19 cellular contexts compared by ENCODE assay signal in genomic region chr12:30700216-30700900, GRCh38. TPM values are rescaled to one million over a fixed set of nuclear protein-coding genes. Genes with fewer than 3 reads are reported as not detected.
DNase-seq lines count a peak whose midpoint lies in the region; ATAC-seq, FAIRE-seq and TF ChIP-seq lines count a peak whose summit lies in the region.
"Had no signal": no experiment of that assay in that cellular context is flagged by ENCODE, and none has a peak within 500 bp of the region (broad histone marks: within the 10 kb centered on the region; RNA-seq: fewer than 3 reads in every experiment).

No MANE protein-coding gene starts in this region.

- H3K79me2 ChIP-seq in HepG2 (ENCODE audit: insufficient read depth, low read length) (peaks cover 2% of the 10 kb centered on the region), mammary epithelial cell (ENCODE audit: insufficient read depth, low read length) (peaks cover 4% of the 10 kb centered on the region)

- H3K36me3 ChIP-seq in HepG2 (replicated peaks in 1 of 2; ENCODE audit: control insufficient read depth in 1 of 2, insufficient read depth in 2 of 2, low read length in 2 of 2): no peaks in the 10 kb centered on the region
- H3K36me3 ChIP-seq in right lobe of liver: no peaks in the 10 kb centered on the region
- no peaks in the 10 kb centered on the region for H3K36me3 ChIP-seq in mammary epithelial cell (ENCODE audit: insufficient read depth, low read length)

- no peak for FAIRE-seq in HepG2 (lab: Jason Lieb, UNC)
- FAIRE-seq: GM12878, GM18507 had no signal

- H2AFZ ChIP-seq in HepG2 (ENCODE audit: low read length): no peak overlapping the region
- H2AFZ ChIP-seq in mammary epithelial cell (ENCODE audit: low read depth, low read length): no peak overlapping the region

- H4K20me1 ChIP-seq in HepG2 (ENCODE audit: insufficient read depth, low read length) (no peaks in the 10 kb centered on the region), mammary epithelial cell (ENCODE audit: insufficient read depth, low read length) (no peaks in the 10 kb centered on the region)

- WGBS in HepG2 (ENCODE audit: low lambda C conversion rate): 45% methylated on average over 6 of the region's 6 CpGs
- 67% methylated on average over 6 of the region's 6 CpGs for WGBS in right lobe of liver (ENCODE audit: insufficient coverage, low coverage, low lambda C conversion rate, missing lambda C conversion rate)
- 84% methylated on average over 6 of the region's 6 CpGs for WGBS in mammary epithelial cell (ENCODE audit: low coverage, missing lambda C conversion rate)

- dilution Hi-C loops in mammary epithelial cell (cut with HindIII; ENCODE audit: low sequenced_read_pairs): no loop called here

- CTCF ChIA-PET in HepG2 (lab: Yijun Ruan, JAX; ENCODE audit: low intra/inter-chr PET ratio, low total read pairs): no interaction called here
- CTCF ChIA-PET in mammary epithelial cell (lab: Charles Lee; ENCODE audit: low non-redundant PET): no interaction called here

- TF ChIP-seq CTCF in HepG2 (CRISPR knock-in tag; IDR thresholded peaks at IDR 0.05) (no peak), right lobe of liver (IDR thresholded peaks at IDR 0.05) (no peak), cardiac fibroblast (IDR thresholded peaks at IDR 0.05; ENCODE audit: low read depth, low read length) (no peak), mammary epithelial cell (conservative IDR thresholded peaks at IDR 0.05 in 1 of 2, IDR thresholded peaks at IDR 0.05 in 1 of 2; ENCODE audit: extremely low read depth in 1 of 2, insufficient read depth in 1 of 2, low read depth in 1 of 2, low read length in 2 of 2) (no peak), coronary artery (IDR thresholded peaks at IDR 0.05) (no peak)

- TF ChIP-seq POLR2A in HepG2 (IDR thresholded peaks at IDR 0.05; ENCODE audit: insufficient read depth in 1 of 2, low read depth in 2 of 2, low read length in 2 of 2) (no peak), right lobe of liver (IDR thresholded peaks at IDR 0.05) (no peak)

- H3K4me2 ChIP-seq in HepG2 (ENCODE audit: low read depth, low read length): no peak overlapping the region
- no peak overlapping the region for H3K4me2 ChIP-seq in mammary epithelial cell (ENCODE audit: insufficient read depth, low read depth, low read length)

- TF ChIP-seq RAD21 in HepG2 (CRISPR knock-in tag; IDR thresholded peaks at IDR 0.05): no peak

- BruUV-seq in HepG2 (replicated peaks; lab: Mats Ljungman, UMichigan) (no TSS peak), mammary epithelial cell (replicated peaks; lab: Mats Ljungman, UMichigan) (no TSS peak)

- H3K4me3 ChIP-seq in HepG2 (replicated peaks in 1 of 3; ENCODE audit: insufficient read depth in 1 of 3, low read depth in 2 of 3, low read length in 3 of 3) (no peak overlapping the region), right lobe of liver (no peak overlapping the region), cardiac fibroblast (replicated peaks in 1 of 2; ENCODE audit: low read depth in 2 of 2, low read length in 2 of 2) (no peak overlapping the region), mammary epithelial cell (replicated peaks in 1 of 3; ENCODE audit: insufficient read depth in 1 of 3, low read depth in 2 of 3, low read length in 3 of 3) (no peak overlapping the region), coronary artery (no peak overlapping the region)
- H3K4me3 ChIP-seq: GM12878 had no signal

- H3K9ac ChIP-seq in HepG2 (ENCODE audit: insufficient read depth, low read depth, low read length): no peak overlapping the region
- H3K9ac ChIP-seq in mammary epithelial cell (ENCODE audit: insufficient read depth, low read length): no peak overlapping the region

- intact Hi-C loops in HepG2 (cut with micrococcal nuclease; ENCODE audit: unreplicated experiment): no loop called here
- intact Hi-C loops in right lobe of liver (cut with DNase I): no loop called here
- intact Hi-C loops in mammary epithelial cell (cut with micrococcal nuclease): no loop called here

- DNase-seq in HepG2 (ENCODE audit: low spot score): no peak
- no peak for DNase-seq in right lobe of liver
- DNase-seq in cardiac fibroblast (ENCODE audit: low read depth in 2 of 2): peak; percentile 24 to 37
- peak; percentile 37 for DNase-seq in globus pallidus (ENCODE audit: low spot score)
- DNase-seq in mammary epithelial cell: no peak
- DNase-seq in mucosa of gallbladder (ENCODE audit: low spot score): no peak
- no peak for DNase-seq in coronary artery (ENCODE audit: low spot score)
- no peak for DNase-seq in midbrain (lab: John Stamatoyannopoulos, UW)
- DNase-seq: 8988T, Calu3, DMS79, KBM-7, NCI-H1092, NCI-H187, NCI-H748 treated with DMSO at 0.1 percent for 48 hours, Right ventricle myocardium superior had no signal

- TF ChIP-seq EP300 in HepG2 (IDR thresholded peaks at IDR 0.05; ENCODE audit: low read depth in 2 of 2, low read length in 2 of 2) (no peak), HepG2 (CRISPR knock-in tag; IDR thresholded peaks at IDR 0.05; ENCODE audit: borderline replicate concordance) (no peak)

- H3K27me3 ChIP-seq in HepG2 (ENCODE audit: control insufficient read depth in 1 of 2, insufficient read depth in 2 of 2, low read length in 2 of 2) (no peaks in the 10 kb centered on the region; a peak in 1 of 5 replicates), right lobe of liver (no peaks in the 10 kb centered on the region), mammary epithelial cell (ENCODE audit: insufficient read depth, low read length) (no peaks in the 10 kb centered on the region)

- peaks cover 8% of the 10 kb centered on the region for H3K4me1 ChIP-seq in HepG2 (ENCODE audit: insufficient read depth, low read length)
- no peaks in the 10 kb centered on the region for H3K4me1 ChIP-seq in right lobe of liver
- peaks cover 5% of the 10 kb centered on the region for H3K4me1 ChIP-seq in mammary epithelial cell (ENCODE audit: insufficient read depth, low read length)

- no peak overlapping the region for H3K27ac ChIP-seq in HepG2 (ENCODE audit: extremely low read length, insufficient read depth, low read length)
- H3K27ac ChIP-seq in right lobe of liver: no peak overlapping the region
- H3K27ac ChIP-seq in mammary epithelial cell (ENCODE audit: insufficient read depth, low read depth, low read length): no peak overlapping the region
- no peak overlapping the region for H3K27ac ChIP-seq in coronary artery

- ATAC-seq in HepG2 (no peak), right lobe of liver (no peak)
- ATAC-seq: GM12878, Panc1 had no signal

- no peaks in the 10 kb centered on the region for H3K9me3 ChIP-seq in HepG2 (ENCODE audit: low read length)
- H3K9me3 ChIP-seq in right lobe of liver: no peaks in the 10 kb centered on the region
- H3K9me3 ChIP-seq in mammary epithelial cell (replicated peaks; ENCODE audit: insufficient read depth, low read length): no peaks in the 10 kb centered on the region

- in situ Hi-C loops in HepG2 (cut with HindIII; ENCODE audit: extremely low pct_ligation_motif_present, low pct_unique_long_range_greater_than_20kb) (no loop called here), mammary epithelial cell (cut with MboI; ENCODE audit: low sequenced_read_pairs in 2 of 2) (no loop called here)

- POLR2A ChIA-PET in HepG2 (lab: Yijun Ruan, JAX): no interaction called here

RNA-seq across cellular contexts. Expression of gene IPO8, which starts 4.7 kb away (rescaled TPM):
- total RNA-seq in HepG2 (2016; rRNA removed; fragmentation: Illumina TruSeq; extraction: Trizol) (21.8 and 40.0 TPM in 2 replicates), right lobe of liver (10 to 100 TPM; 19.6 to 34.7 (median 25.5) TPM), mammary epithelial cell (10 to 100 TPM; 21.5 to 40.7 TPM), mucosa of gallbladder (48.0 TPM)
- total RNA-seq in HepG2 (2016; cell fraction: cytosol; rRNA removed; fragmentation: Illumina TruSeq; extraction: Trizol; ENCODE audit: low read depth): 4.7 and 7.4 TPM in 2 replicates
- 20.2 and 39.7 TPM in 2 replicates for total RNA-seq in HepG2 (2016; cell fraction: insoluble cytoplasmic fraction; rRNA removed; fragmentation: Illumina TruSeq; extraction: Trizol)
- 10.2 and 11.3 TPM in 2 replicates for total RNA-seq in HepG2 (2016; cell fraction: membrane; rRNA removed; fragmentation: Illumina TruSeq; extraction: Trizol)
- 30.0 and 34.6 TPM in 2 replicates for total RNA-seq in HepG2 (2016; cell fraction: nucleus; rRNA removed; fragmentation: Illumina TruSeq; extraction: Trizol)
- polyA plus RNA-seq in HepG2 (2011; rRNA removed) (6.3 and 8.7 TPM in 2 replicates), mammary epithelial cell (6.3 TPM)
- 3.4 and 4.5 TPM in 2 replicates for polyA plus RNA-seq in HepG2 (2011; cell fraction: cytosol; rRNA removed)
- polyA plus RNA-seq in HepG2 (2011; cell fraction: nucleus; rRNA removed): 9.9 and 11.7 TPM in 2 replicates
- 14.6 and 19.0 TPM in 2 replicates for polyA plus RNA-seq in HepG2 (2012)
- 0.99 and 1.0 TPM in 2 replicates for polyA plus RNA-seq in HepG2 (2016; cell fraction: cytosol; fragmentation: Illumina TruSeq; extraction: Trizol; ENCODE audit: low read depth)
- polyA plus RNA-seq in HepG2 (2016; cell fraction: insoluble cytoplasmic fraction; fragmentation: Illumina TruSeq; extraction: Trizol; ENCODE audit: low read depth): 31.0 and 32.7 TPM in 2 replicates
- 3.6 and 4.3 TPM in 2 replicates for polyA plus RNA-seq in HepG2 (2016; cell fraction: membrane; fragmentation: Illumina TruSeq; extraction: Trizol; ENCODE audit: low read depth)
- 27.7 and 32.1 TPM in 2 replicates for polyA plus RNA-seq in HepG2 (2016; cell fraction: nucleus; fragmentation: Illumina TruSeq; extraction: Trizol; ENCODE audit: insufficient read depth, low read depth)
- 10.1 and 36.3 TPM in 2 replicates for polyA minus RNA-seq in HepG2 (2011; rRNA and poly(A)+ RNA removed; ENCODE audit: low replicate concordance)
- polyA minus RNA-seq in HepG2 (2011; cell fraction: cytosol; rRNA and poly(A)+ RNA removed): 10.8 and 16.3 TPM in 2 replicates
- polyA minus RNA-seq in HepG2 (2011; cell fraction: nucleus; rRNA and poly(A)+ RNA removed): 37.1 and 48.5 TPM in 2 replicates
- 71.3 TPM for polyA minus RNA-seq in mammary epithelial cell

RNA-seq across cellular contexts. Expression of gene CAPRIN2, which starts 54.4 kb away (rescaled TPM):
- total RNA-seq in HepG2 (2016; rRNA removed; fragmentation: Illumina TruSeq; extraction: Trizol): 12.0 and 21.7 TPM in 2 replicates
- 23.4 and 24.3 TPM in 2 replicates for total RNA-seq in HepG2 (2016; cell fraction: cytosol; rRNA removed; fragmentation: Illumina TruSeq; extraction: Trizol; ENCODE audit: low read depth)
- 14.1 and 22.8 TPM in 2 replicates for total RNA-seq in HepG2 (2016; cell fraction: insoluble cytoplasmic fraction; rRNA removed; fragmentation: Illumina TruSeq; extraction: Trizol)
- total RNA-seq in HepG2 (2016; cell fraction: membrane; rRNA removed; fragmentation: Illumina TruSeq; extraction: Trizol): 20.0 and 22.6 TPM in 2 replicates
- 43.3 and 48.9 TPM in 2 replicates for total RNA-seq in HepG2 (2016; cell fraction: nucleus; rRNA removed; fragmentation: Illumina TruSeq; extraction: Trizol)
- 25.7 and 30.6 TPM in 2 replicates for polyA plus RNA-seq in HepG2 (2011; rRNA removed)
- 4.9 and 5.5 TPM in 2 replicates for polyA plus RNA-seq in HepG2 (2011; cell fraction: cytosol; rRNA removed)
- 102 and 115 TPM in 2 replicates for polyA plus RNA-seq in HepG2 (2011; cell fraction: nucleus; rRNA removed)
- 15.7 and 23.2 TPM in 2 replicates for polyA plus RNA-seq in HepG2 (2012)
- 1.3 and 1.7 TPM in 2 replicates for polyA plus RNA-seq in HepG2 (2016; cell fraction: cytosol; fragmentation: Illumina TruSeq; extraction: Trizol; ENCODE audit: low read depth)
- 9.7 and 12.3 TPM in 2 replicates for polyA plus RNA-seq in HepG2 (2016; cell fraction: insoluble cytoplasmic fraction; fragmentation: Illumina TruSeq; extraction: Trizol; ENCODE audit: low read depth)
- polyA plus RNA-seq in HepG2 (2016; cell fraction: membrane; fragmentation: Illumina TruSeq; extraction: Trizol; ENCODE audit: low read depth): 4.0 and 4.7 TPM in 2 replicates
- polyA plus RNA-seq in HepG2 (2016; cell fraction: nucleus; fragmentation: Illumina TruSeq; extraction: Trizol; ENCODE audit: insufficient read depth, low read depth): 105 and 125 TPM in 2 replicates
- polyA minus RNA-seq in HepG2 (2011; rRNA and poly(A)+ RNA removed; ENCODE audit: low replicate concordance): 7.2 and 8.3 TPM in 2 replicates
- 7.0 and 7.4 TPM in 2 replicates for polyA minus RNA-seq in HepG2 (2011; cell fraction: cytosol; rRNA and poly(A)+ RNA removed)
- 66.3 and 86.5 TPM in 2 replicates for polyA minus RNA-seq in HepG2 (2011; cell fraction: nucleus; rRNA and poly(A)+ RNA removed)
- total RNA-seq in right lobe of liver: 10 to 100 TPM in 2 of 6 experiments, 1 to 10 TPM in 4; 5.7 to 11.5 (median 8.5) TPM
- total RNA-seq in mammary epithelial cell: 10 to 100 TPM; 17.2 to 38.0 TPM
- 10.7 TPM for polyA plus RNA-seq in mammary epithelial cell
- polyA minus RNA-seq in mammary epithelial cell: 1.7 TPM
- total RNA-seq in mucosa of gallbladder: 15.9 TPM

Comparison
In these comparisons a context has a peak if more than half of its experiments do, and no peak if none do; other contexts are left out.
1. DNase-seq: peak in cardiac fibroblast (2 of 2) and globus pallidus (single experiment); none in HepG2 (single experiment), right lobe of liver (0 of 3), mammary epithelial cell (single experiment), mucosa of gallbladder (single experiment), coronary artery (single experiment) and midbrain (single experiment).